ENCODE assay signal across 26 cellular contexts in the genomic region with DNA sequence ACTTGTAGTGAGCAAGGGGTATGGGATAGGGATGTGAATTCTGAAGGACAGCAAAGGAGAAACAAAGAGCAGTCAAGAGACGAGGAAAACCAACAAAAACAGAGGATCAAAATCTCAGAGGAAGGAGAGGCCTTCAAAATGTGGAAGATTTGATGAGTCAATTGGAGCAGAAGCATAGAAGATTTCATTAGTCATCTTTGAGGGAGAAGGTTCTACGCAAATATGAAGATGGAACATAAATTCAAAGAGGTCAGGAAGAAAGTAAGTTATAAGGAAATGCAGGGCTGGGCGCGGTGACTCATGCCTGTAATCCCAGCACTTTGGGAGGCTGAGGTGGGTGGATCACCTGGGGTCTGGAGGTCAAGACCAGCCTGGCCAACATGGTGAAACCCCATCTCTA. TPM values are rescaled to one million over a fixed set of nuclear protein-coding genes. Genes with fewer than 3 reads are reported as not detected.
"Had no signal": no experiment of that assay in that cellular context is flagged by ENCODE, and none has a peak within 500 bp of the region (broad histone marks: within the 10 kb centered on the region; RNA-seq: fewer than 3 reads in every experiment).

No MANE protein-coding gene starts in this region.

- H3K36me3 Mint-ChIP-seq: activated CD8-positive, alpha-beta memory T cell treated with anti-CD3 and anti-CD28 coated beads, Interleukin-2, amount 10 ng/mL, durations not matched to agents 7 days and 5 days had no signal

- H3K9me3 Mint-ChIP-seq: activated naive CD4-positive, alpha-beta T cell treated with anti-CD3 and anti-CD28 coated beads, Interleukin-2, amount 50 U/mL, for 72 hours; activated naive CD8-positive, alpha-beta T cell treated with anti-CD3 and anti-CD28 coated beads, Interleukin-2, amount 50 U/mL, for 24 hours; activated T-cell treated with anti-CD3 and anti-CD28 coated beads, Interleukin-2, amount 50 U/mL, for 4 hours; T-helper 1 cell treated with Interleukin-12 subunit alpha and Interleukin-12 subunit beta and Interleukin-4 antibody, amounts not matched to agents 30 μg/mL and 1 μg/mL, for 36 hours had no signal

- H3K27me3 Mint-ChIP-seq: activated CD8-positive, alpha-beta memory T cell treated with anti-CD3 and anti-CD28 coated beads, Interleukin-2, amount 10 ng/mL, durations not matched to agents 7 days and 5 days; activated naive CD8-positive, alpha-beta T cell treated with anti-CD3 and anti-CD28 coated beads, Interleukin-2, amount 50 U/mL, for 24 hours had no signal

- H3K27ac Mint-ChIP-seq: activated CD8-positive, alpha-beta memory T cell treated with anti-CD3 and anti-CD28 coated beads, Interleukin-2, amount 10 ng/mL, durations not matched to agents 7 days and 5 days; activated naive CD4-positive, alpha-beta T cell treated with anti-CD3 and anti-CD28 coated beads, Interleukin-2, amount 50 U/mL, for 72 hours; activated naive CD8-positive, alpha-beta T cell treated with anti-CD3 and anti-CD28 coated beads, Interleukin-2, amount 50 U/mL, for 24 hours; T-helper 1 cell treated with Interleukin-12 subunit alpha and Interleukin-12 subunit beta and Interleukin-4 antibody, amounts not matched to agents 30 μg/mL and 1 μg/mL, for 36 hours had no signal

- H3K4me3 Mint-ChIP-seq: activated CD8-positive, alpha-beta memory T cell treated with anti-CD3 and anti-CD28 coated beads, Interleukin-2, amount 10 ng/mL, durations not matched to agents 7 days and 5 days; activated naive CD8-positive, alpha-beta T cell treated with anti-CD3 and anti-CD28 coated beads, Interleukin-2, amount 50 U/mL, for 24 hours; activated T-cell treated with anti-CD3 and anti-CD28 coated beads, Interleukin-2, amount 50 U/mL, for 4 hours; T-helper 1 cell treated with Interleukin-12 subunit alpha and Interleukin-12 subunit beta and Interleukin-4 antibody, amounts not matched to agents 30 μg/mL and 1 μg/mL, for 36 hours had no signal

- DNase-seq: activated CD4-positive, alpha-beta T cell treated with anti-CD3 and anti-CD28 coated beads for 4 hours; activated CD4-positive, alpha-beta T cell treated with anti-CD3 and anti-CD28 coated beads, Interleukin-2, amount 50 U/mL, for 48 hours; activated CD8-positive, alpha-beta memory T cell treated with anti-CD3 and anti-CD28 coated beads, Interleukin-2, amount 10 ng/mL, durations not matched to agents 7 days and 5 days; activated effector memory CD4-positive, alpha-beta T cell treated with anti-CD3 and anti-CD28 coated beads, Interleukin-2, amount 50 U/mL, for 16 hours; activated naive CD4-positive, alpha-beta T cell treated with Interleukin-2 at 50 U/mL for 16 hours; activated naive CD8-positive, alpha-beta T cell treated with anti-CD3 and anti-CD28 coated beads, Interleukin-2, amount 50 U/mL, for 24 hours; activated T-cell treated with anti-CD3 and anti-CD28 coated beads, Interleukin-2, amount 50 U/mL, for 4 hours; amygdala; caudate nucleus; KG1; NCI-H1092 treated with DMSO at 0.1 percent for 48 hours; NCI-H1417 treated with DMSO at 0.1 percent for 48 hours; NCI-H1694 treated with DMSO at 0.1 percent for 48 hours; NCI-H2029 treated with DMSO at 0.1 percent for 48 hours; NCI-H345; NCI-H510A; NCI-H526 treated with DMSO at 0.1 percent for 48 hours; NCI-H82; NK-92 treated with Interleukin-12 subunit alpha and Interleukin-12 subunit beta, amount 100 ng/mL, for 24 hours; OCI-M1; SHP77 had no signal

- FAIRE-seq: RCC 7860 had no signal

- H3K4me1 Mint-ChIP-seq: activated CD8-positive, alpha-beta memory T cell treated with anti-CD3 and anti-CD28 coated beads, Interleukin-2, amount 10 ng/mL, durations not matched to agents 7 days and 5 days had no signal

- ATAC-seq: activated CD4-positive, CD25-positive, alpha-beta regulatory T cell treated with anti-CD3 and anti-CD28 coated beads, Interleukin-2, amount 50 U/mL, for 24 hours; activated CD8-positive, alpha-beta memory T cell treated with anti-CD3 and anti-CD28 coated beads, Interleukin-2, amount 10 ng/mL, durations not matched to agents 7 days and 5 days; activated naive CD4-positive, alpha-beta T cell treated with anti-CD3 and anti-CD28 coated beads, Interleukin-2, amount 50 U/mL, for 72 hours; activated naive CD8-positive, alpha-beta T cell treated with anti-CD3 and anti-CD28 coated beads, Interleukin-2, amount 50 U/mL, for 24 hours; activated T-cell treated with anti-CD3 and anti-CD28 coated beads, Interleukin-2, amount 50 U/mL, for 4 hours had no signal

RNA-seq across cellular contexts. Expression of a gene that starts 35.4 kb away (rescaled TPM):
- total RNA-seq: SK-MEL-5 had no signal
